20 cellular contexts compared by ENCODE assay signal in the genomic region with DNA sequence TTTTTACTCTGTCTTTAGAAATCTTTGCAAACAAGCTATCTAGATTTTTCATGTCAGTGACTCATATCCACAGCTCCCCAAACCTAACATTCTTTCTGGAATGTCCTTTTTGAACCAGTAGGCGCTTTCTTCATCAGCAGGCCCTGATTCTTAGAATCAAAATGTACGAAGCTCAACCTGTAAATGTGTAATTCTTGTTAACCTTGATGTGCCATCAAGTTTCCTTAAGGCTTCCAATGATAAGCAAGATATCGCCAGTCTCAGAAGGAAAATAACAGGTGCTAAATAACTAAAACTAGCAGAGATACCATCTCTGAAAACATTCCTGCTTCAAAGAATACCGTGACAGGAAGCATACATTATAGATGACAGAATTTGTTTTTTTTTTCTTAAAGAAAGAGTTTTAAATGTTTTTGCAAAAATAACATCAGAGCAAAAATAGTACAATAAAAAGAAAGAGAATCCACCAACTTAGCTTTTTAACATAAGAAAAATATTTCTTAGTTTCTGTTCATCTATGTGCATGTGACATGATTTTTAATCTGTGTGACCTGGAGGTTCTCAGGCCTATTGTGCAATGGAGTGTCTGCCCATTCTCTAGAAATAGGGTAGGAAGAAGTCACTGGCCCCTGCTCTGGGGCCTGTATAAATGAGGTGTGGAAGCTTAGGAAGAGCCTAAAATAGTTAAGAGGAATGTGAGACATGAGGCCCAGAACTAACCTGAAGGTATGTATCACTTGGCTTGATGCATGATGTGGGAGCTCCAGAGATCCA. TPM values are rescaled to one million over a fixed set of nuclear protein-coding genes. Genes with fewer than 3 reads are reported as not detected.
DNase-seq lines count a peak whose midpoint lies in the region; ATAC-seq and TF ChIP-seq lines count a peak whose summit lies in the region.
"Had no signal": no experiment of that assay in that cellular context is flagged by ENCODE, and none has a peak within 500 bp of the region (broad histone marks: within the 10 kb centered on the region; RNA-seq: fewer than 3 reads in every experiment).

No MANE protein-coding gene starts in this region.

- H3K27ac ChIP-seq in CD8-positive, alpha-beta T cell (ENCODE audit: low read depth, low read length), result no peak overlapping the region
- H3K27ac ChIP-seq: colonic mucosa, ovary, vagina had no signal

- ATAC-seq in CD8-positive, alpha-beta T cell, result no peak
- peak in 1 of 4 experiments; percentile 12 for ATAC-seq in T-cell (replicated peaks in 1 of 4)
- ATAC-seq: HCT116, mucosa of descending colon, WTC11 had no signal

- peaks cover 9% of the 10 kb centered on the region for H3K4me1 Mint-ChIP-seq in CD8-positive, alpha-beta T cell (ENCODE audit: low read depth)
- H3K4me1 Mint-ChIP-seq in T-cell, result peaks cover 9 to 20% (median 14%) of the 10 kb centered on the region in 3 donors
- H3K4me1 Mint-ChIP-seq: B cell had no signal

- no peaks in the 10 kb centered on the region for H3K27me3 Mint-ChIP-seq in CD8-positive, alpha-beta T cell (ENCODE audit: low read depth)
- H3K27me3 Mint-ChIP-seq in T-cell, result no peaks in the 10 kb centered on the region
- H3K27me3 Mint-ChIP-seq: B cell had no signal

- DNase-seq in AG08395 (ENCODE audit: low spot score) (peak; percentile 26), T-cell (no peak), fibroblast of the aortic adventitia (ENCODE audit: low read depth) (peak; percentile 61), GM10266 (ENCODE audit: extremely low spot score) (no peak), NCI-H187 (lab: John Stamatoyannopoulos, UW) (no peak), NCI-H2081 treated with DMSO at 0.1 percent for 48 hours (lab: John Stamatoyannopoulos, UW) (no peak), cerebellar nuclear complex (lab: John Stamatoyannopoulos, UW) (no peak)
- no peak for DNase-seq in CD8-positive, alpha-beta T cell
- DNase-seq: colonic mucosa, erythroblast, mucosa of descending colon, NCI-H2029, NCI-H524 treated with DMSO at 0.1 percent for 48 hours, ovary, small intestine had no signal

- intact Hi-C loops in CD8-positive, alpha-beta T cell (cut with DNase I, micrococcal nuclease), result no loop called here

- peak overlapping the region; percentile 12 for H3K27ac Mint-ChIP-seq in CD8-positive, alpha-beta T cell
- H3K27ac Mint-ChIP-seq in T-cell, result peak overlapping the region; percentile 84 to 95
- H3K27ac Mint-ChIP-seq: B cell, WTC11 had no signal

- H3K9me3 ChIP-seq in CD8-positive, alpha-beta T cell (ENCODE audit: low read length), result no peaks in the 10 kb centered on the region
- H3K9me3 ChIP-seq: colonic mucosa, mucosa of descending colon, ovary, vagina had no signal

- no peaks in the 10 kb centered on the region for H3K36me3 ChIP-seq in CD8-positive, alpha-beta T cell (ENCODE audit: insufficient read depth, low read length)
- H3K36me3 ChIP-seq: colonic mucosa, ovary, vagina had no signal

- H3K4me3 Mint-ChIP-seq in CD8-positive, alpha-beta T cell, result no peak overlapping the region
- peak overlapping the region in 1 of 3 donors; percentile 43 for H3K4me3 Mint-ChIP-seq in T-cell
- H3K4me3 Mint-ChIP-seq: B cell, WTC11 had no signal

- H3K4me1 ChIP-seq in CD8-positive, alpha-beta T cell (ENCODE audit: insufficient read depth, low read length), result no peaks in the 10 kb centered on the region
- H3K4me1 ChIP-seq: colonic mucosa, vagina had no signal

- no peak for TF ChIP-seq CTCF in CD8-positive, alpha-beta T cell (IDR thresholded peaks at IDR 0.05)
- TF ChIP-seq CTCF in fibroblast of the aortic adventitia (IDR thresholded peaks at IDR 0.05; ENCODE audit: insufficient read depth, low read length) (no peak), GM10266 (IDR thresholded peaks at IDR 0.05; ENCODE audit: control insufficient read depth, insufficient read depth, low read depth, missing control alignments) (no peak)

- H3K4me3 ChIP-seq in CD8-positive, alpha-beta T cell (ENCODE audit: low read depth, low read length), result no peak overlapping the region
- no peak overlapping the region for H3K4me3 ChIP-seq in fibroblast of the aortic adventitia (ENCODE audit: low read depth, low read length)
- H3K4me3 ChIP-seq: colonic mucosa, hepatocyte, mucosa of descending colon, ovary, vagina had no signal

- POLR2A ChIA-PET in CD8-positive, alpha-beta T cell (lab: Charles Lee), result interaction anchor here (1.4 to 2.5 kb wide), 2 partner anchors 11 to 21 kb away, joined by 3 to 10 read pairs; no protein-coding TSS in a partner anchor
- POLR2A ChIA-PET in T-cell (lab: Charles Lee), result interaction anchor here (0.6 to 0.7 kb wide), 3 partner anchors 18 to 114 kb away, joined by 3 to 6 read pairs (median 4); no protein-coding TSS in a partner anchor

- CTCF ChIA-PET in CD8-positive, alpha-beta T cell (lab: Charles Lee), result interaction anchor here (0.9 to 1.0 kb wide), 2 partner anchors 18 to 85 kb away, joined by 3 read pairs; no protein-coding TSS in a partner anchor
- CTCF ChIA-PET in T-cell (lab: Charles Lee), result interaction anchor here in 1 of 2 donors (1.0 kb wide), 1 partner anchor 24 kb away, joined by 4 read pairs; no protein-coding TSS in a partner anchor

- no peaks in the 10 kb centered on the region for H3K36me3 Mint-ChIP-seq in CD8-positive, alpha-beta T cell
- no peaks in the 10 kb centered on the region for H3K36me3 Mint-ChIP-seq in T-cell
- H3K36me3 Mint-ChIP-seq: WTC11 had no signal

- H3K27me3 ChIP-seq in CD8-positive, alpha-beta T cell (ENCODE audit: insufficient read depth, low read length), result no peaks in the 10 kb centered on the region
- H3K27me3 ChIP-seq: colonic mucosa, hepatocyte, ovary, vagina had no signal

- no peaks in the 10 kb centered on the region for H3K9me3 Mint-ChIP-seq in CD8-positive, alpha-beta T cell
- no peaks in the 10 kb centered on the region for H3K9me3 Mint-ChIP-seq in T-cell

RNA-seq across cellular contexts. Expression of a gene that starts 14.7 kb away (rescaled TPM):
- total RNA-seq in CD8-positive, alpha-beta T cell, result 10 to 100 TPM; 54.8 to 61.2 TPM
- total RNA-seq in T-cell (10 to 100 TPM; 46.8 to 62.5 (median 48.7) TPM), fibroblast of the aortic adventitia (ENCODE audit: low replicate concordance) (45.7 and 48.9 TPM in 2 replicates)

Comparison
In these comparisons a context has a peak if more than half of its experiments do, and no peak if none do; other contexts are left out.
1. DNase-seq: peak in AG08395 (single experiment) and fibroblast of the aortic adventitia (single experiment); none in CD8-positive, alpha-beta T cell (0 of 7), T-cell (0 of 34), GM10266 (single experiment), NCI-H187 (0 of 2), NCI-H2081 treated with DMSO at 0.1 percent for 48 hours (single experiment) and cerebellar nuclear complex (0 of 2).